In the genomic region with DNA sequence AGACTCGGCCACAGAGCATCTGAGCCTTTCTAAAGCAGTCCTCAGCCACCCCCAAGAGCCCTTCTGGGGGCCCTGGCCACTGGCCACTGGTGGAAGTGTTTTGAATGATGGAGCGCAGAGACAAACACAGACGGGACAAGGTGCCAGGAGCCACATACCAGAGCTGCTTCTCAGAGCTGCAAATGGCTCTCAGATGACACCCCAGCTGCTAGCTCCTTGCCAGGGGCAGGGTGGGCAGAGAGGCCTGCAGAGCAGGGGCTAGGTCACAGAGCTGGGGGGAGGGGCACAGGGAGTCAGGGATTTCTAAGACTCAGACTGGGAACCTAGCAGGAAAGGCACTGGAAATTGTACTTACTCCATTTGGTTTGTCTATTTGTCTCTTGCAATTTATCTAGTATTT, we compare ENCODE assay signal across 19 cellular contexts. TPM values are rescaled to one million over a fixed set of nuclear protein-coding genes. Genes with fewer than 3 reads are reported as not detected.
DNase-seq lines count a peak whose midpoint lies in the region; ATAC-seq and TF ChIP-seq lines count a peak whose summit lies in the region.
"Had no signal": no experiment of that assay in that cellular context is flagged by ENCODE, and none has a peak within 500 bp of the region (broad histone marks: within the 10 kb centered on the region; RNA-seq: fewer than 3 reads in every experiment).

No MANE protein-coding gene starts in this region.

- H3K14ac ChIP-seq in mesenchymal stem cell (ENCODE audit: low read length in 2 of 2) = no peak overlapping the region

- intact Hi-C loops in Right ventricle myocardium superior (cut with DNase I) = no loop called here
- intact Hi-C loops in cardiac septum (cut with DNase I) = no loop called here
- intact Hi-C loops in upper lobe of right lung (cut with DNase I) = no loop called here
- intact Hi-C loops in tibial artery (cut with DNase I; ENCODE audit: low total_unique reads) = no loop called here

- H3K4me3 ChIP-seq in mesenchymal stem cell (ENCODE audit: insufficient read depth in 1 of 2, low read depth in 1 of 2, low read length in 2 of 2) = no peak overlapping the region
- no peak overlapping the region for H3K4me3 ChIP-seq in upper lobe of right lung
- no peak overlapping the region for H3K4me3 ChIP-seq in tibial artery
- H3K4me3 ChIP-seq: cardiac muscle cell, right atrium auricular region, suprapubic skin had no signal

- H3K4me1 ChIP-seq in mesenchymal stem cell (ENCODE audit: control insufficient read depth, insufficient read depth, low read depth, low read length) (peaks cover 3% of the 10 kb centered on the region), upper lobe of right lung (peaks cover 35% of the 10 kb centered on the region), tibial artery (no peaks in the 10 kb centered on the region)
- H3K4me1 ChIP-seq: suprapubic skin had no signal

- H3K9me3 Mint-ChIP-seq in HFFc6 = no peaks in the 10 kb centered on the region

- H3K27ac ChIP-seq in mesenchymal stem cell (ENCODE audit: low read length, poor library complexity, severe bottlenecking) = no peak overlapping the region
- peak overlapping the region; percentile 8 for H3K27ac ChIP-seq in upper lobe of right lung
- H3K27ac ChIP-seq in tibial artery = no peak overlapping the region
- H3K27ac ChIP-seq: right atrium auricular region, suprapubic skin had no signal

- H3K18ac ChIP-seq in mesenchymal stem cell (ENCODE audit: low read depth in 1 of 2, low read length in 2 of 2) = peak overlapping the region; percentile 31 to 89

- no peak overlapping the region for H2AFZ ChIP-seq in mesenchymal stem cell (ENCODE audit: low read depth, low read length)

- H3K27me3 ChIP-seq in mesenchymal stem cell (ENCODE audit: control insufficient read depth in 1 of 2, insufficient read depth in 1 of 2, low read length in 2 of 2) (peaks cover 36 to 71% of the 10 kb centered on the region in 2 experiments), upper lobe of right lung (no peaks in the 10 kb centered on the region), tibial artery (peaks cover 0 to 23% of the 10 kb centered on the region in 2 donors)
- H3K27me3 ChIP-seq: cardiac muscle cell, right atrium auricular region, suprapubic skin had no signal

- peak overlapping the region; percentile 2 to 86 for H3K4ac ChIP-seq in mesenchymal stem cell (ENCODE audit: low read depth in 1 of 2, low read length in 2 of 2)

- H3K79me1 ChIP-seq in mesenchymal stem cell (replicated peaks; ENCODE audit: low read length, poor library complexity, severe bottlenecking) = no peaks in the 10 kb centered on the region

- no peak overlapping the region for H2AK5ac ChIP-seq in mesenchymal stem cell (ENCODE audit: low read length, severe bottlenecking)

- H4K91ac ChIP-seq in mesenchymal stem cell (ENCODE audit: low read length) = peak overlapping the region; percentile 91

- no peak overlapping the region for H3K27ac Mint-ChIP-seq in HFFc6

- H3K9me3 ChIP-seq in mesenchymal stem cell (ENCODE audit: control insufficient read depth, low read length) = no peaks in the 10 kb centered on the region
- no peaks in the 10 kb centered on the region for H3K9me3 ChIP-seq in upper lobe of right lung
- H3K9me3 ChIP-seq in tibial artery = no peaks in the 10 kb centered on the region
- H3K9me3 ChIP-seq: right atrium auricular region, suprapubic skin had no signal

- H3K4me2 ChIP-seq in mesenchymal stem cell (ENCODE audit: low read length, poor library complexity, severe bottlenecking) = no peak overlapping the region

- ATAC-seq in Right ventricle myocardium superior (ENCODE audit: poor library complexity) (peak; percentile 38), SK-N-SH treated with all-trans-retinoic acid at 6 μM for 48 hours (peak; percentile 40), upper lobe of right lung (peak; percentile 73), GM21367 (IDR thresholded peaks at IDR 0.05; ENCODE audit: unreplicated experiment) (no peak)

- no peak overlapping the region for H3K4me3 Mint-ChIP-seq in HFFc6

- peak overlapping the region; percentile 77 for H2BK120ac ChIP-seq in mesenchymal stem cell (ENCODE audit: low read depth, low read length)

- H3K23ac ChIP-seq in mesenchymal stem cell (ENCODE audit: low read length in 2 of 2) = no peak overlapping the region

- 53% methylated on average over 3 of the region's 3 CpGs for WGBS in mesenchymal stem cell

- H2BK15ac ChIP-seq in mesenchymal stem cell (ENCODE audit: low read depth, poor library complexity, severe bottlenecking) = peak overlapping the region; percentile 86

- no peak overlapping the region for H2BK5ac ChIP-seq in mesenchymal stem cell (ENCODE audit: low read depth, low read length, poor library complexity, severe bottlenecking)

- no peak overlapping the region for H3K9ac ChIP-seq in mesenchymal stem cell (ENCODE audit: low read length)

- peaks cover 12% of the 10 kb centered on the region for H3K4me1 Mint-ChIP-seq in HFFc6 (ENCODE audit: low read depth)

- DNase-seq in Right ventricle myocardium superior = peak; percentile 59
- no peak for DNase-seq in cardiac septum (ENCODE audit: low spot score)
- DNase-seq in mesenchymal stem cell = peak; percentile 22
- DNase-seq in upper lobe of right lung = peak; percentile 77
- no peak for DNase-seq in HFFc6
- DNase-seq in tibial artery = no peak
- DNase-seq: activated CD4-positive, alpha-beta T cell treated with anti-CD3 and anti-CD28 coated beads, Interleukin-2, amount 50 U/mL, for 1 hour; activated CD8-positive, alpha-beta memory T cell treated with anti-CD3 and anti-CD28 coated beads, Interleukin-2, amount 50 U/mL, for 4 hours; activated gamma-delta T cell; foreskin melanocyte; H7; NCI-H226; NK-92 treated with Interleukin-12 subunit alpha and Interleukin-12 subunit beta, amount 100 ng/mL, for 24 hours; nucleus accumbens had no signal

- peak overlapping the region; percentile 94 for H4K8ac ChIP-seq in mesenchymal stem cell (ENCODE audit: low read length)

- H2BK12ac ChIP-seq in mesenchymal stem cell (ENCODE audit: low read length in 2 of 2) = peak overlapping the region; percentile 19 to 44

- TF ChIP-seq CTCF in upper lobe of right lung (IDR thresholded peaks at IDR 0.05) (no peak), HFFc6 (IDR thresholded peaks at IDR 0.05) (no peak), tibial artery (IDR thresholded peaks at IDR 0.05) (no peak)

- H3K36me3 Mint-ChIP-seq in HFFc6 (ENCODE audit: low read depth) = no peaks in the 10 kb centered on the region

- H3K27me3 Mint-ChIP-seq in HFFc6 (ENCODE audit: insufficient read depth) = peaks cover 56% of the 10 kb centered on the region

- no peaks in the 10 kb centered on the region for H3K36me3 ChIP-seq in mesenchymal stem cell (ENCODE audit: control insufficient read depth in 1 of 2, insufficient read depth in 2 of 2, low read depth in 1 of 2, low read length in 2 of 2)
- no peaks in the 10 kb centered on the region for H3K36me3 ChIP-seq in upper lobe of right lung
- no peaks in the 10 kb centered on the region for H3K36me3 ChIP-seq in tibial artery
- H3K36me3 ChIP-seq: cardiac muscle cell, right atrium auricular region, suprapubic skin had no signal

TF ChIP-seq in SK-N-SH treated with all-trans-retinoic acid at 6 μM for 48 hours, 23 proteins besides CTCF, POLR2A, EP300 and RAD21 (continues in another document):
- TF ChIP-seq ZNF8 (CRISPR knock-in tag; IDR thresholded peaks at IDR 0.05) (no peak), ZFP3 (CRISPR knock-in tag; IDR thresholded peaks at IDR 0.05) (no peak), ARNTL (CRISPR knock-in tag; IDR thresholded peaks at IDR 0.05; ENCODE audit: borderline replicate concordance, low read depth) (no peak), GLIS3 (CRISPR knock-in tag; IDR thresholded peaks at IDR 0.05) (no peak), TCF4 (CRISPR knock-in tag; IDR thresholded peaks at IDR 0.05; ENCODE audit: borderline replicate concordance) (no peak), BACH2 (CRISPR knock-in tag; IDR thresholded peaks at IDR 0.05; ENCODE audit: borderline replicate concordance) (no peak), RARB (CRISPR knock-in tag; IDR thresholded peaks at IDR 0.05) (no peak), ZNF70 (CRISPR knock-in tag; IDR thresholded peaks at IDR 0.05) (no peak), ESRRG (CRISPR knock-in tag; IDR thresholded peaks at IDR 0.05) (no peak), ZC3H10 (CRISPR knock-in tag; IDR thresholded peaks at IDR 0.05) (no peak), ISL1 (CRISPR knock-in tag; IDR thresholded peaks at IDR 0.05) (no peak), ZNF565 (CRISPR knock-in tag; conservative IDR thresholded peaks at IDR 0.05; ENCODE audit: low read depth) (no peak)
- TF ChIP-seq, protein P1, sequence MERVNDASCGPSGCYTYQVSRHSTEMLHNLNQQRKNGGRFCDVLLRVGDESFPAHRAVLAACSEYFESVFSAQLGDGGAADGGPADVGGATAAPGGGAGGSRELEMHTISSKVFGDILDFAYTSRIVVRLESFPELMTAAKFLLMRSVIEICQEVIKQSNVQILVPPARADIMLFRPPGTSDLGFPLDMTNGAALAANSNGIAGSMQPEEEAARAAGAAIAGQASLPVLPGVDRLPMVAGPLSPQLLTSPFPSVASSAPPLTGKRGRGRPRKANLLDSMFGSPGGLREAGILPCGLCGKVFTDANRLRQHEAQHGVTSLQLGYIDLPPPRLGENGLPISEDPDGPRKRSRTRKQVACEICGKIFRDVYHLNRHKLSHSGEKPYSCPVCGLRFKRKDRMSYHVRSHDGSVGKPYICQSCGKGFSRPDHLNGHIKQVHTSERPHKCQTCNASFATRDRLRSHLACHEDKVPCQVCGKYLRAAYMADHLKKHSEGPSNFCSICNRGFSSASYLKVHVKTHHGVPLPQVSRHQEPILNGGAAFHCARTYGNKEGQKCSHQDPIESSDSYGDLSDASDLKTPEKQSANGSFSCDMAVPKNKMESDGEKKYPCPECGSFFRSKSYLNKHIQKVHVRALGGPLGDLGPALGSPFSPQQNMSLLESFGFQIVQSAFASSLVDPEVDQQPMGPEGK (CRISPR knock-in tag; IDR thresholded peaks at IDR 0.05; ENCODE audit: borderline replicate concordance) = no peak
- TF ChIP-seq, protein P2, sequence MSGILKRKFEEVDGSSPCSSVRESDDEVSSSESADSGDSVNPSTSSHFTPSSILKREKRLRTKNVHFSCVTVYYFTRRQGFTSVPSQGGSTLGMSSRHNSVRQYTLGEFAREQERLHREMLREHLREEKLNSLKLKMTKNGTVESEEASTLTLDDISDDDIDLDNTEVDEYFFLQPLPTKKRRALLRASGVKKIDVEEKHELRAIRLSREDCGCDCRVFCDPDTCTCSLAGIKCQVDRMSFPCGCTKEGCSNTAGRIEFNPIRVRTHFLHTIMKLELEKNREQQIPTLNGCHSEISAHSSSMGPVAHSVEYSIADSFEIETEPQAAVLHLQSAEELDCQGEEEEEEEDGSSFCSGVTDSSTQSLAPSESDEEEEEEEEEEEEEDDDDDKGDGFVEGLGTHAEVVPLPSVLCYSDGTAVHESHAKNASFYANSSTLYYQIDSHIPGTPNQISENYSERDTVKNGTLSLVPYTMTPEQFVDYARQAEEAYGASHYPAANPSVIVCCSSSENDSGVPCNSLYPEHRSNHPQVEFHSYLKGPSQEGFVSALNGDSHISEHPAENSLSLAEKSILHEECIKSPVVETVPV (CRISPR knock-in tag; IDR thresholded peaks at IDR 0.05) = no peak

RNA-seq across cellular contexts. Expression of a gene that starts 30.4 kb away (rescaled TPM):
- 3.4 TPM for total RNA-seq in Right ventricle myocardium superior
- total RNA-seq in cardiac septum = 2.8 TPM
- polyA plus RNA-seq in mesenchymal stem cell (2013, experiment 1 of 2) = 0.81 TPM
- 0.75 TPM for polyA plus RNA-seq in mesenchymal stem cell (2013, experiment 2 of 2)
- total RNA-seq in upper lobe of right lung = 7.6 TPM
- not detected for total RNA-seq in HFFc6 (2021; fragmentation: NEBNext Ultra II Directional; extraction: Animal tissue kit (Norgen Biotek cat#: 25700))

Comparison
In these comparisons a context has a peak if more than half of its experiments do, and no peak if none do; other contexts are left out.
1. DNase-seq: peak in Right ventricle myocardium superior (single experiment), mesenchymal stem cell (single experiment) and upper lobe of right lung (single experiment); none in cardiac septum (single experiment), HFFc6 (single experiment) and tibial artery (0 of 2).